ENCODE assay signal across 8 cellular contexts in the genomic region with DNA sequence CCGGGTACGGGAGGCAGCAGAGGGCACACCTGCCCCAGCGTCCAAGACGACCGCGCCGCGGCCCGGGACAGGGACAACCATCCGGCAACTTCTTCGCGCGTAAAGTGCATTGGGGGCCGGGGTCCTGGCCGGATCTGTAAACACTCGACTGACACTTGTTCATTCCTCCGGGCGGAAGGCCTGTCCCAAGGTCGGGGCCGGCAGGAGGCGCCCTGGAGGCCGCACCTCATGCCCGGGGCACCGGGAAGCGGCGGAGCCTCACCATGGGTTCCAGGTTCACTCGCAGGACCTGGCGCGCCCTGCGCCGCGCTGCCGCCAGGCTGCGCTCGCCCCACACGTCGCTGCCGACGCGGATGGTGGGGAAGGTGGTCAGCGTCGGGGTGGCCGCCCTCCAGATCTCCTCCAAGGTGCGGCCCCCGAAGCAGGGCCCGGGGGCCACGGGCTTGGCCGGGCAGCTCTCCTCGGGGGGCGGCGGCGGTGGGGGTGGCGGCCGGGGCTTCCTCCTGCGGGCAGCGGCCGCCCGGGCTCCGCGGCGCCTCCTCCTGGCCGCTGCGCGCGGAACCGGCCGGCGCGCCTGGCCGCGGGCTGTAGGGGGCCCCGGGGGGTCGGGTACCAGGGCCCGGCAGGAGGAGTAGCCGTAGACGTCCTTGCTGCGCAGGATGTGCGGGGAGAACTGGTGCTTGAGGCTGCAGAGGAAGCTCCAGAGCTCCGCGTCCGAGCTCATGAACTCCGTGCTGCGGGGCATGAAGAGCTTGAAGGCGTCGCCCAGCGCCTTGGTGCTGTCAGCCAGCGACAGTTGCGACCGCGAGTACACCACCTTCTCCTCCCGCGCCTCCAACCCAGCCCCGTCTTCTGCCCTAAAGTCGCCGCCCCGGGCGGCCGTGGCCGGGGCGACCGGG. TPM values are rescaled to one million over a fixed set of nuclear protein-coding genes. Genes with fewer than 3 reads are reported as not detected.
A peak's percentile ranks its signal among the peaks of the same experiment; 100 is the strongest.
DNase-seq lines count a peak whose midpoint lies in the region; ATAC-seq, FAIRE-seq and TF ChIP-seq lines count a peak whose summit lies in the region.

No MANE protein-coding gene starts in this region.

- WGBS in testis, 2 donors = 1 to 6% methylated on average over 27 to 83 of the region's 101 CpGs

- H3K9me3 ChIP-seq in HUES48 (ENCODE audit: control insufficient read depth, insufficient read depth, low read length) (no peaks in the 10 kb centered on the region), RWPE2 (ENCODE audit: severe bottlenecking) (no peaks in the 10 kb centered on the region), testis (no peaks in the 10 kb centered on the region)

- H3K36me3 ChIP-seq in HUES48 (ENCODE audit: control insufficient read depth, insufficient read depth, low read length) (no peaks in the 10 kb centered on the region), RWPE2 (ENCODE audit: low read depth) (no peaks in the 10 kb centered on the region), testis (ENCODE audit: low read depth, missing control alignments) (no peaks in the 10 kb centered on the region)

- H3K4me1 ChIP-seq in HUES48 (ENCODE audit: control insufficient read depth, insufficient read depth, low read length) = peaks cover 12% of the 10 kb centered on the region; the same call in 1 of the 2 replicates
- H3K4me1 ChIP-seq in RWPE2 (ENCODE audit: insufficient read depth, poor library complexity, severe bottlenecking) = peaks cover 15% of the 10 kb centered on the region
- peaks cover 8% of the 10 kb centered on the region for H3K4me1 ChIP-seq in testis

- H3K27ac ChIP-seq in HUES48 (ENCODE audit: low read depth, low read length) (peak overlapping the region; percentile 86), RWPE2 (ENCODE audit: poor library complexity, severe bottlenecking) (peak overlapping the region; percentile 65), testis (peak overlapping the region; percentile 96 to 98)

- TF ChIP-seq CTCF in RWPE2 (IDR thresholded peaks at IDR 0.05; ENCODE audit: poor library complexity, severe bottlenecking) (peak; percentile 99), testis (IDR thresholded peaks at IDR 0.05) (peak; percentile 51 to 69 (median 51))

- peak overlapping the region; percentile 87 for H3K9ac ChIP-seq in HUES48 (ENCODE audit: low read depth, low read length)

- no peaks in the 10 kb centered on the region for H3K27me3 ChIP-seq in HUES48 (ENCODE audit: control insufficient read depth, insufficient read depth, low read length)
- no peaks in the 10 kb centered on the region for H3K27me3 ChIP-seq in RWPE2 (ENCODE audit: insufficient read depth, poor library complexity, severe bottlenecking)
- H3K27me3 ChIP-seq in testis = no peaks in the 10 kb centered on the region

- H3K4me3 ChIP-seq in HUES48 (ENCODE audit: low read depth, low read length) (peak overlapping the region; percentile 95), RWPE2 (ENCODE audit: severe bottlenecking) (peak overlapping the region; percentile 94), testis (peak overlapping the region; percentile 88 to 96)

- TF ChIP-seq POLR2A in testis (IDR thresholded peaks at IDR 0.05) = no peak

- ATAC-seq in GM21423 (IDR thresholded peaks at IDR 0.05; ENCODE audit: unreplicated experiment) (peak; percentile 59), RWPE2 (ENCODE audit: low read depth) (peak; percentile 72)

- intact Hi-C loops in testis (cut with DNase I; ENCODE audit: low total_unique reads) = no loop called here

- FAIRE-seq in frontal cortex (lab: Jason Lieb, UNC) = no peak

- DNase-seq in DMS53 treated with DMSO at 0.1 percent for 48 hours (lab: John Stamatoyannopoulos, UW; ENCODE audit: unreplicated experiment) (peak; percentile 76), RWPE2 (ENCODE audit: low spot score) (peak; percentile 70), activated gamma-delta T cell (lab: John Stamatoyannopoulos, UW) (peak; percentile 48), frontal cortex (ENCODE audit: low spot score in 2 of 2) (peak; percentile 56 to 66), occipital lobe (lab: John Stamatoyannopoulos, UW) (peak; percentile 44), testis (peak; percentile 85)

RNA-seq across cellular contexts. Expression of a gene that starts 0.7 kb away (rescaled TPM):
- total RNA-seq in frontal cortex = 108 TPM
- total RNA-seq in occipital lobe = 91.9 TPM
- 10 to 100 TPM; 33.9 to 38.0 TPM for total RNA-seq in testis
- polyA plus RNA-seq in testis (ENCODE audit: insufficient read depth, low read depth, low replicate concordance) = 10.0 TPM

Comparison
In these comparisons a context has a peak if more than half of its experiments do, and no peak if none do; other contexts are left out.
1. Peak in every context shown above with its lines: DNase-seq, ATAC-seq, H3K4me3 ChIP-seq and H3K27ac ChIP-seq.